Comparison of ENCODE assay signal across 17 cellular contexts in genomic region chr6:154705471-154706113, GRCh38. TPM values are rescaled to one million over a fixed set of nuclear protein-coding genes. Genes with fewer than 3 reads are reported as not detected.
DNase-seq lines count a peak whose midpoint lies in the region; ATAC-seq, FAIRE-seq and TF ChIP-seq lines count a peak whose summit lies in the region.
"Had no signal": no experiment of that assay in that cellular context is flagged by ENCODE, and none has a peak within 500 bp of the region (broad histone marks: within the 10 kb centered on the region; RNA-seq: fewer than 3 reads in every experiment).

No MANE protein-coding gene starts in this region.

- in situ Hi-C loops in IMR-90 (cut with MboI; ENCODE audit: low sequenced_read_pairs) = no loop called here
- in situ Hi-C loops in GM12878 (cut with MboI) = no loop called here

- DNase-seq in DND-41 (no peak), IMR-90 (no peak), GM12878 (ENCODE audit: low read depth, low spot score) (no peak), left colon (no peak), NCI-H2081 (lab: John Stamatoyannopoulos, UW) (no peak), NCI-H2227 (lab: John Stamatoyannopoulos, UW; ENCODE audit: unreplicated experiment) (no peak), esophagus muscularis mucosa (ENCODE audit: extremely low spot score) (no peak)
- DNase-seq in activated CD4-positive, CD25-positive, alpha-beta regulatory T cell (lab: John Stamatoyannopoulos, UW) = no peak
- DNase-seq: activated CD8-positive, alpha-beta memory T cell treated with anti-CD3 and anti-CD28 coated beads, Interleukin-2, amount 10 ng/mL, durations not matched to agents 7 days and 5 days; activated naive CD8-positive, alpha-beta T cell treated with anti-CD3 and anti-CD28 coated beads for 36 hours; cortex of kidney; NCI-H1092 treated with DMSO at 0.1 percent for 48 hours; NCI-H226; retina; T1000 had no signal

- TF ChIP-seq RAD21 in IMR-90 (IDR thresholded peaks at IDR 0.05; ENCODE audit: low read length) (no peak), GM12878 (IDR thresholded peaks at IDR 0.05; ENCODE audit: insufficient read depth, low read depth, low read length) (peak; percentile 39; the same call in 1 of the 2 replicates)

- no peak for FAIRE-seq in GM12878 (lab: Jason Lieb, UNC)
- FAIRE-seq: RCC 7860 had no signal

- no peak overlapping the region for H4K91ac ChIP-seq in IMR-90 (ENCODE audit: insufficient read depth, low read depth, low read length)

- H3K14ac ChIP-seq in IMR-90 (replicated peaks; ENCODE audit: low read depth, low read length) = no peak overlapping the region

- no peak overlapping the region for H2AK9ac ChIP-seq in IMR-90 (replicated peaks; ENCODE audit: low read depth, low read length, poor library complexity)

- H3K4me2 ChIP-seq in DND-41 (ENCODE audit: insufficient read depth, low read length) (no peak overlapping the region), IMR-90 (ENCODE audit: low read depth, low read length) (no peak overlapping the region), GM12878 (ENCODE audit: control insufficient read depth, insufficient read depth) (no peak overlapping the region)
- H3K4me2 ChIP-seq: BLaER1 had no signal

- CTCF ChIA-PET in IMR-90 (lab: Yijun Ruan, JAX) = no interaction called here
- CTCF ChIA-PET in GM12878 (lab: Yijun Ruan, JAX) = interaction anchor here (1.2 kb wide), 1 partner anchor 100 kb away, joined by 7 read pairs; no protein-coding TSS in a partner anchor

- H3K56ac ChIP-seq in IMR-90 (ENCODE audit: extremely low read depth, insufficient read depth, low read length) = no peak overlapping the region

- no peak overlapping the region for H2BK20ac ChIP-seq in IMR-90 (ENCODE audit: low read depth, low read length)

- no peaks in the 10 kb centered on the region for H3K4me1 ChIP-seq in DND-41 (ENCODE audit: insufficient read depth, low read length)
- peaks cover 4% of the 10 kb centered on the region; the same call in 1 of the 2 replicates for H3K4me1 ChIP-seq in IMR-90 (ENCODE audit: control insufficient read depth, insufficient read depth, low read length)
- H3K4me1 ChIP-seq in GM12878 (ENCODE audit: control insufficient read depth, insufficient read depth, low read length) = no peaks in the 10 kb centered on the region
- H3K4me1 ChIP-seq in esophagus muscularis mucosa = peaks cover 0 to 14% (median 12%) of the 10 kb centered on the region in 4 donors
- H3K4me1 ChIP-seq: BLaER1 had no signal

- H3K79me1 ChIP-seq in IMR-90 (ENCODE audit: low read depth in 1 of 2, low read length in 2 of 2) = no peaks in the 10 kb centered on the region

- intact Hi-C loops in IMR-90 (cut with micrococcal nuclease) (no loop called here), GM12878 (cut with micrococcal nuclease; ENCODE audit: unreplicated experiment) (no loop called here), left colon (cut with DNase I, micrococcal nuclease) (no loop called here), esophagus muscularis mucosa (cut with DNase I) (no loop called here)

- RAD21 ChIA-PET in GM12878 (lab: Charles Lee; ENCODE audit: unreplicated experiment) = interaction anchor here (1.7 kb wide), 1 partner anchor 21 kb away, joined by 5 read pairs; no protein-coding TSS in a partner anchor

- H4K20me1 ChIP-seq in DND-41 (ENCODE audit: insufficient read depth, low read length) (no peaks in the 10 kb centered on the region), IMR-90 (ENCODE audit: insufficient read depth, low read length) (no peaks in the 10 kb centered on the region), GM12878 (ENCODE audit: control insufficient read depth, insufficient read depth) (no peaks in the 10 kb centered on the region)
- H4K20me1 ChIP-seq: BLaER1 had no signal

- TF ChIP-seq POLR2A in IMR-90 (IDR thresholded peaks at IDR 0.05; ENCODE audit: low read depth, low read length) (no peak), GM12878 (IDR thresholded peaks at IDR 0.05; ENCODE audit: low read depth, low read length) (no peak), esophagus muscularis mucosa (IDR thresholded peaks at IDR 0.05; ENCODE audit: low read depth) (no peak)

- no peak overlapping the region for H2AK5ac ChIP-seq in IMR-90 (ENCODE audit: low read depth, low read length)

- H3K27me3 ChIP-seq in DND-41 (ENCODE audit: insufficient read depth, low read length, poor library complexity) (no peaks in the 10 kb centered on the region), IMR-90 (ENCODE audit: control insufficient read depth, insufficient read depth, low read length) (peaks cover 7% of the 10 kb centered on the region), GM12878 (replicated peaks in 1 of 2; ENCODE audit: control insufficient read depth in 2 of 2, insufficient read depth in 2 of 2, low read length in 1 of 2) (no peaks in the 10 kb centered on the region; a peak in 1 of 4 replicates), esophagus muscularis mucosa (no peaks in the 10 kb centered on the region)
- H3K27me3 ChIP-seq: BLaER1 had no signal

- H3K9me3 ChIP-seq in DND-41 (ENCODE audit: insufficient read depth, low read length, severe bottlenecking) = no peaks in the 10 kb centered on the region
- no peaks in the 10 kb centered on the region for H3K9me3 ChIP-seq in IMR-90 (ENCODE audit: control insufficient read depth, insufficient read depth, low read length)
- no peaks in the 10 kb centered on the region for H3K9me3 ChIP-seq in GM12878 (replicated peaks; ENCODE audit: control insufficient read depth, insufficient read depth, low read length)
- H3K9me3 ChIP-seq in esophagus muscularis mucosa = no peaks in the 10 kb centered on the region
- H3K9me3 ChIP-seq: BLaER1 had no signal

- ATAC-seq in DND-41 (ENCODE audit: insufficient read depth, low read depth) = no peak
- no peak for ATAC-seq in IMR-90 (ENCODE audit: low read depth)
- ATAC-seq in GM12878 = peak; percentile 42; the same call in 1 of the 3 replicates
- peak; percentile 38 for ATAC-seq in left colon
- ATAC-seq: activated CD8-positive, alpha-beta memory T cell treated with anti-CD3 and anti-CD28 coated beads, Interleukin-2, amount 10 ng/mL, durations not matched to agents 7 days and 5 days had no signal

- H2BK5ac ChIP-seq in IMR-90 (ENCODE audit: low read depth, low read length, poor library complexity, severe bottlenecking) = no peak overlapping the region

- no peak overlapping the region for H3K18ac ChIP-seq in IMR-90 (ENCODE audit: low read depth, low read length)

- H3K27ac ChIP-seq in DND-41 (ENCODE audit: low read length) (no peak overlapping the region), IMR-90 (ENCODE audit: insufficient read depth, low read length) (no peak overlapping the region), GM12878 (ENCODE audit: control insufficient read depth, insufficient read depth) (no peak overlapping the region), esophagus muscularis mucosa (replicated peaks in 1 of 4) (no peak overlapping the region)
- H3K27ac ChIP-seq: BLaER1 had no signal

- H2AFZ ChIP-seq in DND-41 (ENCODE audit: low read depth, low read length) (no peak overlapping the region), IMR-90 (replicated peaks; ENCODE audit: low read length, poor library complexity) (no peak overlapping the region), GM12878 (ENCODE audit: control insufficient read depth, low read depth, low read length) (no peak overlapping the region)

- H2BK120ac ChIP-seq in IMR-90 (ENCODE audit: low read depth, low read length) = no peak overlapping the region

- no peak overlapping the region for H2BK15ac ChIP-seq in IMR-90 (ENCODE audit: low read depth, low read length)

- H3K36me3 ChIP-seq in DND-41 (ENCODE audit: insufficient read depth, low read length) = no peaks in the 10 kb centered on the region
- H3K36me3 ChIP-seq in IMR-90 (ENCODE audit: control insufficient read depth, insufficient read depth, low read length) = no peaks in the 10 kb centered on the region
- H3K36me3 ChIP-seq in GM12878 (ENCODE audit: control insufficient read depth in 2 of 2, insufficient read depth in 2 of 2, low read length in 1 of 2) = no peaks in the 10 kb centered on the region
- no peaks in the 10 kb centered on the region for H3K36me3 ChIP-seq in esophagus muscularis mucosa
- H3K36me3 ChIP-seq: BLaER1 had no signal

- TF ChIP-seq CTCF in DND-41 (IDR thresholded peaks at IDR 0.05; ENCODE audit: borderline replicate concordance, extremely low read depth, low read length, poor library complexity, severe bottlenecking) = peak; percentile 12
- no peak for TF ChIP-seq CTCF in IMR-90 (conservative IDR thresholded peaks at IDR 0.05; ENCODE audit: low read depth, low read length)
- peak in 2 of 3 experiments; percentile 11 to 34; a peak in 3 of 6 replicates for TF ChIP-seq CTCF in GM12878 (IDR thresholded peaks at IDR 0.05 in 2 of 3, conservative IDR thresholded peaks at IDR 0.05 in 1 of 3; ENCODE audit: control insufficient read depth in 2 of 3, extremely low read depth in 1 of 3, insufficient read depth in 1 of 3, low read depth in 3 of 3, low read length in 3 of 3)
- TF ChIP-seq CTCF in esophagus muscularis mucosa (IDR thresholded peaks at IDR 0.05) = peak in 1 of 3 experiments; percentile 6

- H3K23ac ChIP-seq in IMR-90 (ENCODE audit: low read depth, low read length) = peak overlapping the region; percentile 27; the same call in 1 of the 2 replicates

- H3K79me2 ChIP-seq in DND-41 (ENCODE audit: insufficient read depth, low read length) = no peaks in the 10 kb centered on the region
- no peaks in the 10 kb centered on the region for H3K79me2 ChIP-seq in GM12878 (ENCODE audit: control insufficient read depth, insufficient read depth, low read length)

- TF ChIP-seq EP300 in GM12878 (IDR thresholded peaks at IDR 0.05; ENCODE audit: borderline replicate concordance in 1 of 2, control insufficient read depth in 1 of 2, low read depth in 2 of 2, low read length in 2 of 2) (no peak), esophagus muscularis mucosa (IDR thresholded peaks at IDR 0.05) (no peak)

- H3K9ac ChIP-seq in DND-41 (ENCODE audit: low read depth, low read length) (no peak overlapping the region), IMR-90 (ENCODE audit: low read depth, low read length) (no peak overlapping the region), GM12878 (ENCODE audit: control insufficient read depth, insufficient read depth, low read length) (no peak overlapping the region)
- H3K9ac ChIP-seq: BLaER1 had no signal

- H4K8ac ChIP-seq in IMR-90 (ENCODE audit: low read depth in 2 of 2, low read length in 2 of 2) = no peak overlapping the region

- H3K4me3 ChIP-seq in DND-41 (ENCODE audit: low read depth in 1 of 2, low read length in 2 of 2) (no peak overlapping the region), IMR-90 (ENCODE audit: insufficient read depth, low read depth, low read length) (no peak overlapping the region), GM12878 (no peak overlapping the region), esophagus muscularis mucosa (no peak overlapping the region)
- H3K4me3 ChIP-seq: BLaER1 had no signal

- dilution Hi-C loops in IMR-90 (cut with HindIII; ENCODE audit: low sequenced_read_pairs, unreplicated experiment) = no loop called here

- SMC1A ChIA-PET in GM12878 (lab: Charles Lee; ENCODE audit: uncharacterized antibody, unreplicated experiment) = interaction anchor here (0.6 to 1.7 kb wide), 3 partner anchors 98 to 384 kb away, joined by 3 to 5 read pairs (median 4); no protein-coding TSS in a partner anchor

- BruUV-seq in IMR-90 (replicated peaks; lab: Mats Ljungman, UMichigan) (no TSS peak), GM12878 (replicated peaks; lab: Mats Ljungman, UMichigan) (no TSS peak)

- no peaks in the 10 kb centered on the region; the same call in 1 of the 2 replicates for H3K9me1 ChIP-seq in IMR-90 (ENCODE audit: insufficient read depth, low read length)

- WGBS in IMR-90 (ENCODE audit: extremely low coverage in 2 of 2, insufficient read length in 1 of 2), 2 experiments = no CpG with 5 or more reads among the region's 8 CpGs
- WGBS in GM12878 (ENCODE audit: insufficient coverage, insufficient replicate concordance, low lambda C conversion rate, missing lambda C conversion rate) = 47% methylated on average over 8 of the region's 8 CpGs
- WGBS in esophagus muscularis mucosa = 67% methylated on average over 8 of the region's 8 CpGs

- H3K4ac ChIP-seq in IMR-90 (ENCODE audit: low read depth, low read length) = no peak overlapping the region

- POLR2A ChIA-PET in IMR-90 (lab: Charles Lee; ENCODE audit: unreplicated experiment) = no interaction called here
- POLR2A ChIA-PET in GM12878 (lab: Charles Lee) = interaction anchor here (0.6 kb wide), 1 partner anchor 14 kb away, joined by 7 read pairs; no protein-coding TSS in a partner anchor

- H4K5ac ChIP-seq in IMR-90 (ENCODE audit: low read depth, low read length) = no peak overlapping the region

RNA-seq across cellular contexts. Expression of gene SCAF8, which starts 27.6 kb away (rescaled TPM):
- total RNA-seq in IMR-90 (2012; rRNA removed) (21.9 and 23.5 TPM in 2 replicates), GM12878 (2014; rRNA removed) (17.6 TPM in 2 replicates), GM12878 (2014; rRNA removed; fragmentation: Illumina TruSeq; extraction: Trizol) (24.7 and 25.9 TPM in 2 replicates), GM12878 (2021) (27.0 and 28.8 TPM in 2 replicates), left colon (10 to 100 TPM; 32.6 to 35.8 TPM), esophagus muscularis mucosa (10 to 100 TPM; 35.7 to 42.0 (median 38.8) TPM)
- polyA plus RNA-seq in IMR-90 (2012; rRNA removed) (13.6 and 16.1 TPM in 2 replicates), GM12878 (2011; rRNA removed) (20.8 and 20.9 TPM in 2 replicates), GM12878 (2014; fragmentation: Illumina TruSeq; extraction: Trizol) (27.9 and 35.0 TPM in 2 replicates), GM12878 (2014; fragmentation: Nextera tagmentation; extraction: Ambion mirVana) (1 to 10 TPM; 8.1 to 8.5 TPM), GM12878 (2014; rRNA removed) (13.0 and 14.0 TPM in 2 replicates), GM12878 (2016; fragmentation: Nextera tagmentation; extraction: Ambion mirVana) (10 to 100 TPM; 12.4 to 14.2 TPM)
- polyA plus RNA-seq in IMR-90 (2012; cell fraction: cytosol; rRNA removed) = 4.1 and 6.9 TPM in 2 replicates
- polyA plus RNA-seq in IMR-90 (2012; cell fraction: nucleus; rRNA removed; ENCODE audit: low replicate concordance) = 5.1 and 23.0 TPM in 2 replicates
- total RNA-seq in GM12878 (2013; cell fraction: nucleolus; rRNA removed) = 61.6 and 70.8 TPM in 2 replicates
- polyA plus RNA-seq in GM12878 (2011; ENCODE audit: low read depth) = 10.2 TPM
- polyA plus RNA-seq in GM12878 (2011; cell fraction: cytosol; rRNA removed) = 13.8 and 17.0 TPM in 2 replicates
- polyA plus RNA-seq in GM12878 (2011; cell fraction: nucleus; rRNA removed) = 21.9 and 22.2 TPM in 2 replicates
- polyA plus RNA-seq in GM12878 (2012) = 15.4 and 16.9 TPM in 2 replicates
- polyA minus RNA-seq in GM12878 (2011; rRNA and poly(A)+ RNA removed) = 29.6 and 31.4 TPM in 2 replicates
- polyA minus RNA-seq in GM12878 (2011; cell fraction: cytosol; rRNA and poly(A)+ RNA removed) = 15.0 and 15.4 TPM in 2 replicates
- polyA minus RNA-seq in GM12878 (2011; cell fraction: nucleus; rRNA and poly(A)+ RNA removed) = 21.9 and 36.8 TPM in 2 replicates

Comparison
In these comparisons a context has a peak if more than half of its experiments do, and no peak if none do; other contexts are left out.
1. ATAC-seq: peak in GM12878 (single experiment) and left colon (single experiment); none in DND-41 (single experiment) and IMR-90 (single experiment).